Comparison of ENCODE assay signal across 1 cellular context in genomic region chr16:86827521-86827920, GRCh38.
TF ChIP-seq lines count a peak whose summit lies in the region.

No MANE protein-coding gene starts in this region.

TF ChIP-seq in SK-N-SH treated with all-trans-retinoic acid at 6 μM for 48 hours, 23 proteins besides CTCF, POLR2A, EP300 and RAD21 (continued from another document):
- TF ChIP-seq SNAI2 (CRISPR knock-in tag; IDR thresholded peaks at IDR 0.05) = no peak
- TF ChIP-seq ESRRG (CRISPR knock-in tag; IDR thresholded peaks at IDR 0.05) = no peak
- no peak for TF ChIP-seq RARB (CRISPR knock-in tag; IDR thresholded peaks at IDR 0.05)
- TF ChIP-seq ZC3H10 (CRISPR knock-in tag; IDR thresholded peaks at IDR 0.05) = no peak
- no peak for TF ChIP-seq TOX (CRISPR knock-in tag; IDR thresholded peaks at IDR 0.05; ENCODE audit: borderline replicate concordance)
